Comparison of ENCODE assay signal across 11 cellular contexts in genomic region chr14:53368714-53369191, GRCh38.
A peak's percentile ranks its signal among the peaks of the same experiment; 100 is the strongest.
DNase-seq lines count a peak whose midpoint lies in the region; ATAC-seq, FAIRE-seq and TF ChIP-seq lines count a peak whose summit lies in the region.
"Had no signal": no experiment of that assay in that cellular context is flagged by ENCODE, and none has a peak within 500 bp of the region (broad histone marks: within the 10 kb centered on the region; RNA-seq: fewer than 3 reads in every experiment).

No MANE protein-coding gene starts in this region.

- TF ChIP-seq CTCF in mesothelial cell of epicardium (IDR thresholded peaks at IDR 0.05; ENCODE audit: unreplicated experiment) = no peak

- no peak overlapping the region for H3K4me3 Mint-ChIP-seq in mesothelial cell of epicardium

- H3K4me1 Mint-ChIP-seq in mesothelial cell of epicardium = peaks cover 17% of the 10 kb centered on the region

- H3K27ac Mint-ChIP-seq in mesothelial cell of epicardium = peak overlapping the region; percentile 71

- ATAC-seq in left lobe of liver = no peak

- peaks cover 9% of the 10 kb centered on the region for H3K9me3 Mint-ChIP-seq in mesothelial cell of epicardium

- H3K36me3 Mint-ChIP-seq in mesothelial cell of epicardium = no peaks in the 10 kb centered on the region

- DNase-seq in AG08395 (ENCODE audit: low spot score) (peak; percentile 64), HT1080 (ENCODE audit: low read depth) (peak; percentile 57), dermis microvascular lymphatic vessel endothelial cell (ENCODE audit: low read depth in 2 of 2) (peak; percentile 25 to 72), mesothelial cell of epicardium (ENCODE audit: low spot score in 2 of 2, unreplicated experiment in 2 of 2) (no peak), cortex of kidney (lab: John Stamatoyannopoulos, UW) (no peak), NCI-H226 (no peak), left lobe of liver (ENCODE audit: low spot score) (no peak), GM12891 (ENCODE audit: insufficient read length, low spot score) (no peak)
- DNase-seq: caudate nucleus; stimulated activated CD4-positive, alpha-beta T cell treated with anti-CD3 and anti-CD28 coated beads, Interleukin-4, amount 100 ng/mL, for 1 hour; testis had no signal

- no peak for TF ChIP-seq POLR2A in GM12891 (IDR thresholded peaks at IDR 0.05; ENCODE audit: low read depth, low read length)

- H3K27me3 Mint-ChIP-seq in mesothelial cell of epicardium (ENCODE audit: low read depth) = no peaks in the 10 kb centered on the region

- no peak for FAIRE-seq in GM12891 (lab: Jason Lieb, UNC)

TF ChIP-seq in GM12891, 5 proteins besides CTCF, POLR2A, EP300 and RAD21:
- TF ChIP-seq TAF1 (IDR thresholded peaks at IDR 0.05; ENCODE audit: low read depth, low read length) = no peak
- no peak for TF ChIP-seq PAX5 (IDR thresholded peaks at IDR 0.05; ENCODE audit: insufficient read depth, low read length, severe bottlenecking)
- TF ChIP-seq SPI1 (IDR thresholded peaks at IDR 0.05; ENCODE audit: low read depth, low read length) = no peak
- no peak for TF ChIP-seq POLR2AphosphoS5 (IDR thresholded peaks at IDR 0.05; ENCODE audit: low read depth, low read length)
- TF ChIP-seq POU2F2 (IDR thresholded peaks at IDR 0.05; ENCODE audit: low read depth, low read length) = no peak

Comparison
In these comparisons a context has a peak if more than half of its experiments do, and no peak if none do; other contexts are left out.
1. DNase-seq: peak in AG08395 (single experiment), HT1080 (single experiment) and dermis microvascular lymphatic vessel endothelial cell (2 of 2); none in mesothelial cell of epicardium (0 of 2), cortex of kidney (single experiment), NCI-H226 (single experiment), left lobe of liver (single experiment) and GM12891 (single experiment).